1 cellular context compared by ENCODE assay signal in genomic region chr2:73176881-73177644, GRCh38.
TF ChIP-seq lines count a peak whose summit lies in the region.

No MANE protein-coding gene starts in this region.

TF ChIP-seq in K562, 482 proteins besides CTCF, POLR2A, EP300 and RAD21 (continued from another document and continues in another):
- TF ChIP-seq MXD1 (CRISPR knock-in tag; IDR thresholded peaks at IDR 0.05; ENCODE audit: borderline replicate concordance, poor library complexity, severe bottlenecking) (no peak), ZNF655 (CRISPR knock-in tag; IDR thresholded peaks at IDR 0.05) (no peak), THAP7 (CRISPR knock-in tag; IDR thresholded peaks at IDR 0.05) (no peak), NELFE (IDR thresholded peaks at IDR 0.05; ENCODE audit: insufficient read depth, insufficient read length) (no peak), ZNF224 (CRISPR knock-in tag; IDR thresholded peaks at IDR 0.05) (no peak), PREB (CRISPR knock-in tag; IDR thresholded peaks at IDR 0.05) (peak; percentile 78; the same call in 1 of the 2 replicates), KAT7 (CRISPR knock-in tag; IDR thresholded peaks at IDR 0.05; ENCODE audit: borderline replicate concordance) (peak; percentile 69; the same call in 1 of the 2 replicates), ZNF766 (CRISPR knock-in tag; conservative IDR thresholded peaks at IDR 0.05) (no peak), MGA (IDR thresholded peaks at IDR 0.05) (peak; percentile 62), OTX1 (CRISPR knock-in tag; IDR thresholded peaks at IDR 0.05) (no peak), TEAD1 (CRISPR knock-in tag; IDR thresholded peaks at IDR 0.05) (no peak), YBX1 (IDR thresholded peaks at IDR 0.05) (no peak), ZBTB11 (CRISPR knock-in tag; IDR thresholded peaks at IDR 0.05) (peak in 1 of 3 experiments; percentile 19; a peak in 1 of 6 replicates), E2F3 (CRISPR knock-in tag; IDR thresholded peaks at IDR 0.05) (peak; percentile 90), ARNT (IDR thresholded peaks at IDR 0.05) (no peak), SP2 (IDR thresholded peaks at IDR 0.05; ENCODE audit: extremely low read depth, low read depth, low read length, poor library complexity, severe bottlenecking) (no peak), ZBTB1 (CRISPR knock-in tag; IDR thresholded peaks at IDR 0.05; ENCODE audit: borderline replicate concordance, low read depth) (no peak), IRF2 (CRISPR knock-in tag; IDR thresholded peaks at IDR 0.05) (no peak), NFRKB (IDR thresholded peaks at IDR 0.05; ENCODE audit: low read depth) (0 out of 2 replicates have a peak, but pooled peaks have one; percentile 36), NRF1 (conservative IDR thresholded peaks at IDR 0.05 in 1 of 2, IDR thresholded peaks at IDR 0.05 in 1 of 2) (peak in 1 of 2 experiments; percentile 32; a peak in 2 of 4 replicates), BCOR (IDR thresholded peaks at IDR 0.05) (peak; percentile 70), HES1 (IDR thresholded peaks at IDR 0.05; ENCODE audit: low read depth) (no peak), TAF1 (IDR thresholded peaks at IDR 0.05; ENCODE audit: control insufficient read depth, extremely low read depth, insufficient read depth, low read length, severe bottlenecking) (no peak), TEAD4 (IDR thresholded peaks at IDR 0.05; ENCODE audit: low read length) (no peak), TEAD4 (CRISPR knock-in tag; IDR thresholded peaks at IDR 0.05; ENCODE audit: borderline replicate concordance) (no peak), ZNF76 (CRISPR knock-in tag; IDR thresholded peaks at IDR 0.05; ENCODE audit: borderline replicate concordance) (no peak), BACH1 (tag; IDR thresholded peaks at IDR 0.05) (no peak), MAFG (tag; conservative IDR thresholded peaks at IDR 0.05) (no peak), E2F6 (IDR thresholded peaks at IDR 0.05; ENCODE audit: borderline replicate concordance in 1 of 2, extremely low read depth in 1 of 2, insufficient read depth in 1 of 2, insufficient read length in 1 of 2, low read depth in 1 of 2, low read length in 1 of 2, poor library complexity in 1 of 2, severe bottlenecking in 1 of 2) (peak; percentile 86 to 91), ZNF57 (CRISPR knock-in tag; IDR thresholded peaks at IDR 0.05) (no peak), FOXP4 (CRISPR knock-in tag; IDR thresholded peaks at IDR 0.05; ENCODE audit: borderline replicate concordance) (no peak), HLTF (IDR thresholded peaks at IDR 0.05) (0 out of 2 replicates have a peak, but pooled peaks have one; percentile 49), NR4A1 (CRISPR knock-in tag; IDR thresholded peaks at IDR 0.05) (no peak), NR4A1 (tag; IDR thresholded peaks at IDR 0.05) (no peak), BRF1 (IDR thresholded peaks at IDR 0.05; ENCODE audit: borderline replicate concordance, extremely low read depth, insufficient read length) (no peak), XRCC3 (IDR thresholded peaks at IDR 0.05) (no peak), ZKSCAN8 (CRISPR knock-in tag; IDR thresholded peaks at IDR 0.05) (no peak), ZNF311 (CRISPR knock-in tag; IDR thresholded peaks at IDR 0.05) (no peak)
